Comparison of ENCODE assay signal across 20 cellular contexts in genomic region chr9:27495480-27496133, GRCh38. TPM values are rescaled to one million over a fixed set of nuclear protein-coding genes. Genes with fewer than 3 reads are reported as not detected.
DNase-seq lines count a peak whose midpoint lies in the region; ATAC-seq and TF ChIP-seq lines count a peak whose summit lies in the region.
"Had no signal": no experiment of that assay in that cellular context is flagged by ENCODE, and none has a peak within 500 bp of the region (broad histone marks: within the 10 kb centered on the region; RNA-seq: fewer than 3 reads in every experiment).

No MANE protein-coding gene starts in this region.

- peaks cover 0 to 10% (median 4%) of the 10 kb centered on the region in 5 experiments for H3K9me3 Mint-ChIP-seq in brain
- H3K9me3 Mint-ChIP-seq in HFFc6, result no peaks in the 10 kb centered on the region

- no peak overlapping the region for H3K18ac ChIP-seq in mesendoderm (ENCODE audit: low read length)

- H3K4me3 Mint-ChIP-seq in brain, result peak overlapping the region in 3 of 5 experiments; percentile 3 to 82 (median 33)
- no peak overlapping the region for H3K4me3 Mint-ChIP-seq in HFFc6
- H3K4me3 Mint-ChIP-seq: CD8-positive, alpha-beta memory T cell had no signal

- H3K79me2 ChIP-seq in mesendoderm (ENCODE audit: control insufficient read depth, insufficient read depth, low read length), result no peaks in the 10 kb centered on the region

- H2BK15ac ChIP-seq in mesendoderm (replicated peaks; ENCODE audit: low read depth), result no peak overlapping the region

- H3K4me2 ChIP-seq in mesendoderm (ENCODE audit: low read length), result no peak overlapping the region
- H3K4me2 ChIP-seq: BLaER1 had no signal

- H3K9ac ChIP-seq in mesendoderm (ENCODE audit: low read length), result no peak overlapping the region
- H3K9ac ChIP-seq: BLaER1 had no signal

- peaks cover 10% of the 10 kb centered on the region for H3K36me3 Mint-ChIP-seq in brain
- H3K36me3 Mint-ChIP-seq in HFFc6 (ENCODE audit: low read depth), result no peaks in the 10 kb centered on the region

- DNase-seq in Right ventricle myocardium superior (no peak), right atrium auricular region (ENCODE audit: low spot score) (no peak), mesendoderm (peak; percentile 45), HFFc6 (no peak), NCI-H2171 (lab: John Stamatoyannopoulos, UW) (no peak), coronary artery (ENCODE audit: low spot score) (no peak)
- DNase-seq in stimulated activated CD4-positive, alpha-beta T cell treated with anti-CD3 and anti-CD28 coated beads, Interleukin-1b, Interleukin-23, amount 100 ng/mL, for 48 hours, result no peak
- DNase-seq: CD8-positive, alpha-beta memory T cell; DND-41; GOT3; MG63; NCI-H1092; NCI-H146; NCI-H2081 treated with DMSO at 0.1 percent for 48 hours; NCI-H2227 treated with DMSO at 0.1 percent for 48 hours; NCI-H526; NK-92 treated with Interleukin-12 subunit alpha and Interleukin-12 subunit beta, amount 100 ng/mL, for 24 hours had no signal

- H4K8ac ChIP-seq in mesendoderm (ENCODE audit: low read depth, low read length), result no peak overlapping the region

- no peaks in the 10 kb centered on the region for H3K79me1 ChIP-seq in mesendoderm (ENCODE audit: low read length)

- no peak overlapping the region for H3K23ac ChIP-seq in mesendoderm (ENCODE audit: low read length)

- H4K5ac ChIP-seq in mesendoderm (ENCODE audit: low read length), result no peak overlapping the region

- no peak overlapping the region for H3K56ac ChIP-seq in mesendoderm (ENCODE audit: low read length)

- H3K9me3 ChIP-seq in right atrium auricular region, result no peaks in the 10 kb centered on the region
- H3K9me3 ChIP-seq: MG63 had no signal

- H3K4ac ChIP-seq in mesendoderm (ENCODE audit: low read depth, low read length), result no peak overlapping the region

- intact Hi-C loops in Right ventricle myocardium superior (cut with DNase I), result no loop called here

- H3K4me1 ChIP-seq in right atrium auricular region (peaks cover 0 to 19% of the 10 kb centered on the region in 2 donors), mesendoderm (ENCODE audit: control insufficient read depth, low read depth, low read length) (peaks cover 8% of the 10 kb centered on the region)

- no peaks in the 10 kb centered on the region for H3K36me3 ChIP-seq in right atrium auricular region
- H3K36me3 ChIP-seq in mesendoderm (ENCODE audit: control insufficient read depth, insufficient read depth, low read length), result no peaks in the 10 kb centered on the region
- H3K36me3 ChIP-seq: MG63 had no signal

- ATAC-seq in Right ventricle myocardium superior (ENCODE audit: poor library complexity), result peak; percentile 79

- H3K4me1 Mint-ChIP-seq in brain, result peaks cover 67% of the 10 kb centered on the region
- H3K4me1 Mint-ChIP-seq in HFFc6 (ENCODE audit: low read depth), result peaks cover 5% of the 10 kb centered on the region; the same call in 1 of the 2 replicates
- H3K4me1 Mint-ChIP-seq: CD8-positive, alpha-beta memory T cell had no signal

- H3K4me3 ChIP-seq in right atrium auricular region (no peak overlapping the region), mesendoderm (ENCODE audit: low read length) (no peak overlapping the region), coronary artery (no peak overlapping the region)
- H3K4me3 ChIP-seq: BLaER1, MG63 had no signal

- no peaks in the 10 kb centered on the region for H3K27me3 Mint-ChIP-seq in brain
- H3K27me3 Mint-ChIP-seq in HFFc6 (ENCODE audit: insufficient read depth), result peaks cover 4% of the 10 kb centered on the region; the same call in 1 of the 2 replicates

- no peak overlapping the region for H2AK5ac ChIP-seq in mesendoderm (ENCODE audit: low read length)

- no peak overlapping the region for H2BK5ac ChIP-seq in mesendoderm (ENCODE audit: low read length)

- TF ChIP-seq CTCF in right atrium auricular region (IDR thresholded peaks at IDR 0.05) (no peak), brain (conservative IDR thresholded peaks at IDR 0.05) (no peak), HFFc6 (IDR thresholded peaks at IDR 0.05) (no peak), coronary artery (IDR thresholded peaks at IDR 0.05) (no peak)

- H3K27ac Mint-ChIP-seq in brain (peak overlapping the region in 3 of 5 experiments; percentile 11 to 83 (median 81)), HFFc6 (no peak overlapping the region)
- H3K27ac Mint-ChIP-seq: CD8-positive, alpha-beta memory T cell had no signal

- no peak overlapping the region for H2BK120ac ChIP-seq in mesendoderm (ENCODE audit: low read depth, low read length)

- H3K27ac ChIP-seq in right atrium auricular region (no peak overlapping the region), mesendoderm (ENCODE audit: low read depth, low read length) (no peak overlapping the region), coronary artery (no peak overlapping the region)
- H3K27ac ChIP-seq: BLaER1 had no signal

- WGBS in mesendoderm (ENCODE audit: extremely low coverage, insufficient coverage, low lambda C conversion rate), result no CpG with 5 or more reads among the region's 3 CpGs

- H3K27me3 ChIP-seq in right atrium auricular region (no peaks in the 10 kb centered on the region), mesendoderm (ENCODE audit: insufficient read depth, low read length, poor library complexity) (no peaks in the 10 kb centered on the region)
- H3K27me3 ChIP-seq: BLaER1, MG63 had no signal

RNA-seq across cellular contexts. Expression of gene IFNK, which starts 28.5 kb away (rescaled TPM):
- total RNA-seq in Right ventricle myocardium superior (not detected), right atrium auricular region (not detected)
- polyA plus RNA-seq in brain (ENCODE audit: insufficient read depth, low read depth, low replicate concordance), result not detected
- not detected for polyA plus RNA-seq in mesendoderm (2013, experiment 1 of 2)
- polyA plus RNA-seq in mesendoderm (2013, experiment 2 of 2), result not detected
- total RNA-seq in HFFc6 (2021; fragmentation: NEBNext Ultra II Directional; extraction: Animal tissue kit (Norgen Biotek cat#: 25700)), result not detected
- total RNA-seq: A172; CD8-positive, alpha-beta memory T cell had no signal
- polyA plus RNA-seq: CD8-positive, alpha-beta memory T cell had no signal

RNA-seq across cellular contexts. Expression of gene MOB3B, which starts 34.0 kb away (rescaled TPM):
- total RNA-seq in Right ventricle myocardium superior (1.5 TPM), right atrium auricular region (1 to 10 TPM in 1 of 2 donors, under 1 TPM in 1; 0.85 to 2.9 TPM)
- polyA plus RNA-seq in brain (ENCODE audit: insufficient read depth, low read depth, low replicate concordance), result 4.4 TPM
- polyA plus RNA-seq in mesendoderm (2013, experiment 1 of 2), result 5.9 TPM
- 6.1 TPM for polyA plus RNA-seq in mesendoderm (2013, experiment 2 of 2)
- total RNA-seq in HFFc6 (2021; fragmentation: NEBNext Ultra II Directional; extraction: Animal tissue kit (Norgen Biotek cat#: 25700)), result not detected
